ENCODE assay signal across 8 cellular contexts in genomic region chr1:211830330-211831142, GRCh38. TPM values are rescaled to one million over a fixed set of nuclear protein-coding genes. Genes with fewer than 3 reads are reported as not detected.
A peak's percentile ranks its signal among the peaks of the same experiment; 100 is the strongest.
DNase-seq lines count a peak whose midpoint lies in the region; TF ChIP-seq lines count a peak whose summit lies in the region.

Gene LPGAT1 (minus strand): TSS chr1:211830763. CDS start chr1:211829296, 1,467 bp downstream.

- H3K36me3 ChIP-seq in hepatocyte (replicated peaks; ENCODE audit: insufficient read depth, low read depth): no peaks in the 10 kb centered on the region

- TF ChIP-seq CTCF in GM12865 (IDR thresholded peaks at IDR 0.05; ENCODE audit: insufficient read depth, low read depth, low read length, missing control alignments) (peak; percentile 59), HFF-Myc (IDR thresholded peaks at IDR 0.05; ENCODE audit: low read depth, low read length, missing control alignments) (peak; percentile 50), astrocyte of the cerebellum (IDR thresholded peaks at IDR 0.05; ENCODE audit: low read depth, low read length, missing control alignments) (peak; percentile 56), hepatocyte (IDR thresholded peaks at IDR 0.05; ENCODE audit: poor library complexity) (peak; percentile 58), retinal pigment epithelial cell (conservative IDR thresholded peaks at IDR 0.05; ENCODE audit: low read depth, low read length) (peak; percentile 44)

- H2AFZ ChIP-seq in hepatocyte: peak within 1 kb of the TSS; percentile 88

- WGBS in hepatocyte (ENCODE audit: low lambda C conversion rate, missing lambda C conversion rate): 2% methylated on average over 26 of the region's 88 CpGs

- peaks cover 3% of the 10 kb centered on the region for H4K20me1 ChIP-seq in hepatocyte (ENCODE audit: insufficient read depth, poor library complexity, severe bottlenecking)

- H3K9me3 ChIP-seq in hepatocyte (ENCODE audit: low read depth): no peaks in the 10 kb centered on the region

- DNase-seq in GM12865 (ENCODE audit: low read depth) (peak; percentile 83), HFF-Myc (ENCODE audit: extremely low read depth, low read depth) (no peak), NCI-H1048 (lab: John Stamatoyannopoulos, UW) (peak; percentile 50), T-helper 9 cell (peak; percentile 65), astrocyte of the cerebellum (ENCODE audit: low read depth) (no peak), hepatocyte (ENCODE audit: low spot score) (peak; percentile 92), retinal pigment epithelial cell (ENCODE audit: low read depth) (no peak), cortex of kidney (lab: John Stamatoyannopoulos, UW) (no peak)

- peak within 1 kb of the TSS; percentile 92 for H3K4me2 ChIP-seq in hepatocyte

- in situ Hi-C loops in astrocyte of the cerebellum (cut with HindIII; ENCODE audit: low sequenced_read_pairs): no loop called here

- peaks cover 33% of the 10 kb centered on the region for H3K79me2 ChIP-seq in hepatocyte

- H3K4me3 ChIP-seq in GM12865 (ENCODE audit: low read depth, low read length) (peak within 1 kb of the TSS; percentile 95), HFF-Myc (replicated peaks; ENCODE audit: low read depth, low read length) (peak within 1 kb of the TSS; percentile 57), astrocyte of the cerebellum (ENCODE audit: low read depth, low read length) (peak within 1 kb of the TSS; percentile 56), hepatocyte (peak within 1 kb of the TSS; percentile 95), retinal pigment epithelial cell (ENCODE audit: low read length) (peak within 1 kb of the TSS; percentile 81)

- H3K9me2 ChIP-seq in hepatocyte (replicated peaks; ENCODE audit: insufficient read depth): no peaks in the 10 kb centered on the region

- no peaks in the 10 kb centered on the region for H3K27me3 ChIP-seq in hepatocyte

- H3K4me1 ChIP-seq in hepatocyte (ENCODE audit: insufficient read depth): peaks cover 5% of the 10 kb centered on the region

- peak within 1 kb of the TSS; percentile 95 for H3K27ac ChIP-seq in hepatocyte

RNA-seq across cellular contexts. Expression of gene LPGAT1, which starts in this region (rescaled TPM):
- 73.7 and 92.1 TPM in 2 replicates for total RNA-seq in hepatocyte
- polyA plus RNA-seq in hepatocyte: 25.3 and 36.4 TPM in 2 replicates

Comparison
In these comparisons a context has a peak if more than half of its experiments do, and no peak if none do; other contexts are left out.
1. DNase-seq: peak in GM12865 (single experiment), NCI-H1048 (single experiment), T-helper 9 cell (single experiment) and hepatocyte (single experiment); none in HFF-Myc (single experiment), astrocyte of the cerebellum (single experiment), retinal pigment epithelial cell (single experiment) and cortex of kidney (single experiment).
2. Peak in every context shown above with its lines, with median percentiles within 50 percentile points of each other: H3K4me3 ChIP-seq and CTCF ChIP-seq.